29 cellular contexts compared by ENCODE assay signal in the genomic region with DNA sequence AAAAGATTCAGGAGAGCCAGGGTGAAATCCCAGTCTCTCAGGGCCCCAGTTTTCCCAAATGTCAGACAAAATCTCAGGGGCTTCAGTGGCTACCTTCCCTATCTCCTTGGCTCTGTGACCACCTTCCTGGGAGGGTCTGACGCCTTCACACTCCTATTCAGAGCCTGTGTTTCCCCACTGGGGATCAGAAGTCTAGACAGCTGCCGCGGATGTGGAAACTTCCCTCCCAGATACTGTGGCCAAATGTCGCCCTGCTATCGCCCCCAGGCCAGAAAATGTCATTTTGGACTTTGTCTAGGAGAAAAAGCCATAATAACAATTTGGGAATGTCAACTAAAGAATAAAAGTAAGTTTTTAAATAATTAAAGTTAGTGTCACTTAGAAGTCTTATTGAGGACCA. TPM values are rescaled to one million over a fixed set of nuclear protein-coding genes. Genes with fewer than 3 reads are reported as not detected.
"Had no signal": no experiment of that assay in that cellular context is flagged by ENCODE, and none has a peak within 500 bp of the region (broad histone marks: within the 10 kb centered on the region; RNA-seq: fewer than 3 reads in every experiment).

No MANE protein-coding gene starts in this region.

- H3K27ac Mint-ChIP-seq: stimulated activated naive B cell treated with anti-CD40 and anti-IgM and Interleukin-4, amounts not matched to agents 10 μg/mL and 1 μg/mL and 100 μg/mL, for 72 hours had no signal

- H2AFZ ChIP-seq: hepatocyte, parathyroid adenoma had no signal

- H3K4me3 Mint-ChIP-seq: nephron; stimulated activated naive B cell treated with anti-CD40 and anti-IgM and Interleukin-4, amounts not matched to agents 10 μg/mL and 1 μg/mL and 100 μg/mL, for 72 hours had no signal

- ATAC-seq: heart right ventricle; naive thymus-derived CD8-positive, alpha-beta T cell; right lobe of liver; stimulated activated naive B cell treated with anti-CD40 and anti-IgM and Interleukin-4, amounts not matched to agents 10 μg/mL and 1 μg/mL and 100 μg/mL, for 72 hours; stimulated activated naive CD8-positive, alpha-beta T cell treated with anti-CD3 and anti-CD28 coated beads, Interleukin-15, Interleukin-2, amounts not matched to agents 100 U/mL and 50 U/mL, for 24 hours had no signal

- H3K27me3 ChIP-seq: hepatocyte, right atrium auricular region, right lobe of liver, testis, thyroid gland had no signal

- H3K79me2 ChIP-seq: hepatocyte, parathyroid adenoma had no signal

- H3K9me3 ChIP-seq: left ventricle myocardium inferior, right atrium auricular region, right lobe of liver, stomach, testis, thyroid gland, transverse colon, upper lobe of left lung had no signal

- H3K4me2 ChIP-seq: hepatocyte, smooth muscle cell had no signal

- H3K9me3 Mint-ChIP-seq: naive thymus-derived CD8-positive, alpha-beta T cell; nephron had no signal

- H3K27ac ChIP-seq: heart right ventricle, hepatocyte, left ventricle myocardium inferior, parathyroid adenoma, right atrium auricular region, right lobe of liver, stomach, testis, thyroid gland, transverse colon, upper lobe of left lung had no signal

- H3K4me3 ChIP-seq: heart right ventricle, hepatocyte, left ventricle myocardium inferior, lung, right atrium auricular region, right lobe of liver, smooth muscle cell, stomach, testis, thyroid gland, transverse colon, upper lobe of left lung had no signal

- DNase-seq: heart right ventricle; islet precursor cell; left ventricle myocardium inferior; naive thymus-derived CD8-positive, alpha-beta T cell; right lobe of liver; stimulated activated CD4-positive, alpha-beta T cell treated with anti-CD3 and anti-CD28 coated beads, Interleukin-12 subunit alpha, Interleukin-12 subunit beta, amount 100 ng/mL, for 4 hours; stimulated activated CD4-positive, alpha-beta T cell treated with anti-CD3 and anti-CD28 coated beads, Interleukin-15, amount 100 ng/mL, for 24 hours; stimulated activated CD4-positive, alpha-beta T cell treated with anti-CD3 and anti-CD28 coated beads, Interleukin-2, amount 100 ng/mL, for 24 hours; stimulated activated CD4-positive, alpha-beta T cell treated with anti-CD3 and anti-CD28 coated beads, Interleukin-4, amount 100 ng/mL, for 1 hour; stimulated activated naive B cell treated with anti-CD40 and anti-IgM and Interleukin-4, amounts not matched to agents 10 μg/mL and 1 μg/mL and 100 μg/mL, for 72 hours; stimulated activated naive CD8-positive, alpha-beta T cell treated with anti-CD3 and anti-CD28 coated beads, Interleukin-15, Interleukin-2, amounts not matched to agents 100 U/mL and 50 U/mL, for 24 hours; stomach; testis; thyroid gland; transverse colon; upper lobe of left lung had no signal

- H3K9ac ChIP-seq: parathyroid adenoma had no signal

- H3K36me3 ChIP-seq: right atrium auricular region, right lobe of liver, thyroid gland, transverse colon, upper lobe of left lung had no signal

RNA-seq across cellular contexts. Expression of gene A3GALT2, which starts 15.9 kb away (rescaled TPM):
- total RNA-seq: hepatocyte; kidney epithelial cell; left ventricle myocardium inferior; lower leg skin; mucosa of gallbladder; naive thymus-derived CD8-positive, alpha-beta T cell; omental fat pad; pulmonary artery endothelial cell; renal cortical epithelial cell; right atrium auricular region; right lobe of liver; skeletal muscle tissue; smooth muscle cell; stomach; transverse colon had no signal
- polyA plus RNA-seq: heart right ventricle; hepatocyte; naive thymus-derived CD8-positive, alpha-beta T cell; smooth muscle cell; stomach had no signal
